17 cellular contexts compared by ENCODE assay signal in the genomic region with DNA sequence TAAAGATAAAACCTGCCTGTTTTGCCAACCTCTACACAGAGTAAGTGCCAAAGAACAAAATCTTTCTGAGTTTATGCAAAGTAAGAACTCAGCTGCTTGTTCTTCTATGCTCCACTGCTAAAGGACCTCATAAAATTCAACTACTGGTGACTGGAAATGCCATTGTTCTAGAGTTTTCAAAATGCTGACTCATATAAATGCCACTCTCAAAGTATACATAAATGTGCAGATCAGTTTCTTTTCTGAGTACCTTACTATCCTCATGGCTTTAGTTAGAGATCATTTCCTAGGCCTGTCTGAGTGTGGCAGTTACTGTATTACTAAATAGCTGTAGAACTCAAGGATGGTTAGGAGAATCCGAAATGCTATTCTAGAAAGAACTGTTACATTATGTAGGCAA. TPM values are rescaled to one million over a fixed set of nuclear protein-coding genes. Genes with fewer than 3 reads are reported as not detected.
DNase-seq lines count a peak whose midpoint lies in the region; ATAC-seq, FAIRE-seq and TF ChIP-seq lines count a peak whose summit lies in the region.
"Had no signal": no experiment of that assay in that cellular context is flagged by ENCODE, and none has a peak within 500 bp of the region (broad histone marks: within the 10 kb centered on the region; RNA-seq: fewer than 3 reads in every experiment).

No MANE protein-coding gene starts in this region.

- no peak overlapping the region for H3K4me3 ChIP-seq in dorsolateral prefrontal cortex
- H3K4me3 ChIP-seq: GM23338 had no signal

- intact Hi-C loops in dorsolateral prefrontal cortex (cut with DNase I): loop anchor here in 1 of 2 donors (10.0 kb wide), 1 partner anchor 50 kb away; a partner anchor contains a TSS

- H3K27ac Mint-ChIP-seq in nephron: peak overlapping the region; percentile 60 to 90 (median 60)
- H3K27ac Mint-ChIP-seq: activated CD8-positive, alpha-beta T cell treated with anti-CD3 and anti-CD28 coated beads for 36 hours; activated naive CD8-positive, alpha-beta T cell; activated T-cell treated with anti-CD3 and anti-CD28 coated beads, Interleukin-2, amount 50 U/mL, for 72 hours; B cell; GM23338 had no signal

- peak overlapping the region in 39 of 59 donors; percentile 6 to 73 (median 52) for H3K27ac ChIP-seq in dorsolateral prefrontal cortex
- H3K27ac ChIP-seq: foreskin keratinocyte had no signal

- ATAC-seq in GM18870 (IDR thresholded peaks at IDR 0.05; ENCODE audit: unreplicated experiment): no peak

- no peaks in the 10 kb centered on the region for H3K9me3 Mint-ChIP-seq in nephron
- H3K9me3 Mint-ChIP-seq: activated CD8-positive, alpha-beta T cell treated with anti-CD3 and anti-CD28 coated beads for 36 hours; activated T-cell treated with anti-CD3 and anti-CD28 coated beads, Interleukin-2, amount 50 U/mL, for 72 hours; GM23338 had no signal

- DNase-seq in D721Med (ENCODE audit: insufficient read length, low spot score) (no peak), OCI-M1 (lab: John Stamatoyannopoulos, UW) (peak; percentile 41), dorsolateral prefrontal cortex (no peak), NCI-H2029 treated with DMSO at 0.1 percent for 48 hours (lab: John Stamatoyannopoulos, UW) (no peak), cerebellum (ENCODE audit: low spot score) (no peak), NCI-H345 treated with DMSO at 0.1 percent for 48 hours (lab: John Stamatoyannopoulos, UW; ENCODE audit: unreplicated experiment) (no peak)
- DNase-seq: central memory CD4-positive, alpha-beta T cell; foreskin keratinocyte; NCI-H1105 had no signal

- TF ChIP-seq CTCF in D721Med (IDR thresholded peaks at IDR 0.05; ENCODE audit: insufficient read depth, missing control alignments) (no peak), dorsolateral prefrontal cortex (IDR thresholded peaks at IDR 0.05 in 54 of 56, conservative IDR thresholded peaks at IDR 0.05 in 2 of 56; ENCODE audit: low read depth in 1 of 56, partially characterized antibody in 56 of 56) (no peak), nephron (IDR thresholded peaks at IDR 0.05; ENCODE audit: unreplicated experiment in 3 of 3) (no peak)

- H3K27me3 Mint-ChIP-seq in nephron (ENCODE audit: low read depth): no peaks in the 10 kb centered on the region
- H3K27me3 Mint-ChIP-seq: activated CD8-positive, alpha-beta T cell treated with anti-CD3 and anti-CD28 coated beads for 36 hours; activated naive CD8-positive, alpha-beta T cell; B cell had no signal

- H3K27me3 ChIP-seq in dorsolateral prefrontal cortex: no peaks in the 10 kb centered on the region
- H3K27me3 ChIP-seq: foreskin keratinocyte had no signal

- FAIRE-seq in D721Med (lab: Jason Lieb, UNC): peak; percentile 64
- FAIRE-seq: RCC 7860 had no signal

- peaks cover 77% of the 10 kb centered on the region for H3K4me1 Mint-ChIP-seq in nephron

- peaks cover 8% of the 10 kb centered on the region for H3K36me3 Mint-ChIP-seq in nephron (ENCODE audit: low read depth)

- no peak overlapping the region for H3K4me3 Mint-ChIP-seq in nephron
- H3K4me3 Mint-ChIP-seq: activated CD8-positive, alpha-beta T cell treated with anti-CD3 and anti-CD28 coated beads for 36 hours; activated naive CD8-positive, alpha-beta T cell; activated T-cell treated with anti-CD3 and anti-CD28 coated beads, Interleukin-2, amount 50 U/mL, for 72 hours; B cell; GM23338 had no signal

RNA-seq across cellular contexts. Expression of a gene that starts 45.6 kb away (rescaled TPM):
- total RNA-seq in dorsolateral prefrontal cortex (10 to 100 TPM; 23.8 to 53.4 (median 36.9) TPM), cerebellum (16.2 TPM)

RNA-seq across cellular contexts. Expression of a gene that starts 46.1 kb away (rescaled TPM):
- total RNA-seq in dorsolateral prefrontal cortex (10 to 100 TPM; 16.9 to 38.4 (median 25.4) TPM), cerebellum (29.2 TPM)
